Comparison of ENCODE assay signal across 17 cellular contexts in the genomic region with DNA sequence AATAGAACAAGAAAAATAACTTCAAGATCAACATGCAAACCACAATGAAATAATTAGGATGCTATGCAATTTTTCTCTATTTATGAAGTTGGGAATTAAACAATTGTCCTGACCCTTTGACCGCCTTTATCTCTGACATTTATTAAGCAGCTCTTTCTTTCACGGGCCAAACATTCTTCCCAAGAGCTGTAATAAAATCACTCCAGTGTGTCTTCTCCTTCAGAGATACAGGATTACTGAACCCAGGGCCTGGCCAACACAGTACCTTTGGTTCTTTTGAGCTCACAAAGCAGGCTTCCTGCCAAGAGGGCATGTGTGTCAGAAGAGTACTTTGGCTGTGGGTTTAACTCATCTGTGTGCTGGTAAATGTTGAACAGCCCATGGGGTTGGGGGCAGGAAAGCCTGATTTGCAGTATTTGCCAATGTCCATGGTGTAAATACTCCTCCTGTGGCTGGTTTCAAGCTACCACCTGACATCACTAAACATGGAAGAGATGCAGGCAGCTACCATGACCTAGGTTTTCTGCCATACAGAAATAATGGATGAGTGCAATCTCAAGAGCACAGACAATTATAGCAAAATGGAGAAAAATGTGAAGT.
DNase-seq lines count a peak whose midpoint lies in the region; TF ChIP-seq lines count a peak whose summit lies in the region.
"Had no signal": no experiment of that assay in that cellular context is flagged by ENCODE, and none has a peak within 500 bp of the region (broad histone marks: within the 10 kb centered on the region; RNA-seq: fewer than 3 reads in every experiment).

No MANE protein-coding gene starts in this region.

- H3K27me3 ChIP-seq in MG63: no peaks in the 10 kb centered on the region

- in situ Hi-C loops in Caki2 (cut with HindIII; ENCODE audit: low pct_unique_long_range_greater_than_20kb, low sequenced_read_pairs): no loop called here

- DNase-seq in Caki2 (ENCODE audit: low read depth): peak; percentile 89
- DNase-seq in MG63: peak; percentile 15
- DNase-seq in epithelial cell of proximal tubule (ENCODE audit: low read depth): peak; percentile 93
- peak; percentile 44 for DNase-seq in myocyte (ENCODE audit: low read depth)
- DNase-seq in nucleus accumbens (lab: John Stamatoyannopoulos, UW): no peak
- DNase-seq in activated T-cell treated with anti-CD3 and anti-CD28 coated beads, Interleukin-2, amount 50 U/mL, for 48 hours: no peak
- DNase-seq in NCI-H2227 (lab: John Stamatoyannopoulos, UW; ENCODE audit: unreplicated experiment): no peak
- DNase-seq: activated CD4-positive, alpha-beta T cell treated with anti-CD3 and anti-CD28 coated beads, Interleukin-2, amount 50 U/mL, for 48 hours; activated naive CD4-positive, alpha-beta T cell treated with anti-CD3 and anti-CD28 coated beads, Interleukin-2, amount 50 U/mL, for 16 hours; glutamatergic neuron; naive thymus-derived CD4-positive, alpha-beta T cell; NCI-H146; NCI-H345; NK-92 treated with Interleukin-12 subunit alpha and Interleukin-12 subunit beta, amount 100 ng/mL, for 24 hours; stimulated activated CD4-positive, alpha-beta T cell treated with anti-CD3 and anti-CD28 coated beads, Interleukin-4, amount 100 ng/mL, for 4 hours had no signal

- no peaks in the 10 kb centered on the region for H3K9me3 ChIP-seq in MG63

- TF ChIP-seq CTCF in epithelial cell of proximal tubule (conservative IDR thresholded peaks at IDR 0.05; ENCODE audit: low read depth, low read length): no peak

- H3K36me3 ChIP-seq in MG63: peaks cover 34% of the 10 kb centered on the region

- H3K4me3 ChIP-seq in MG63: no peak overlapping the region
- no peak overlapping the region for H3K4me3 ChIP-seq in epithelial cell of proximal tubule (ENCODE audit: low read depth, low read length)
- H3K4me3 ChIP-seq: lung, smooth muscle cell had no signal

Comparison
In these comparisons a context has a peak if more than half of its experiments do, and no peak if none do; other contexts are left out.
1. DNase-seq: peak in Caki2 (single experiment), MG63 (single experiment), epithelial cell of proximal tubule (single experiment) and myocyte (single experiment); none in nucleus accumbens (0 of 56), activated T-cell treated with anti-CD3 and anti-CD28 coated beads, Interleukin-2, amount 50 U/mL, for 48 hours (0 of 2) and NCI-H2227 (single experiment).